1 cellular context compared by ENCODE assay signal in genomic region chr6:158812611-158813010, GRCh38.
TF ChIP-seq lines count a peak whose summit lies in the region.

No MANE protein-coding gene starts in this region.

TF ChIP-seq in K562, 482 proteins besides CTCF, POLR2A, EP300 and RAD21 (continued from another document):
- no peak for TF ChIP-seq TCF7L2 (IDR thresholded peaks at IDR 0.05; ENCODE audit: low read depth, low read length)
TF ChIP-seq in K562: peak in this region for 2.
